ENCODE assay signal across 1 cellular context in genomic region chr20:36526521-36527011, GRCh38.
TF ChIP-seq lines count a peak whose summit lies in the region.

No MANE protein-coding gene starts in this region.

TF ChIP-seq in GM23338, 12 proteins besides CTCF, POLR2A, EP300 and RAD21 (continued from another document):
- TF ChIP-seq, protein P1, sequence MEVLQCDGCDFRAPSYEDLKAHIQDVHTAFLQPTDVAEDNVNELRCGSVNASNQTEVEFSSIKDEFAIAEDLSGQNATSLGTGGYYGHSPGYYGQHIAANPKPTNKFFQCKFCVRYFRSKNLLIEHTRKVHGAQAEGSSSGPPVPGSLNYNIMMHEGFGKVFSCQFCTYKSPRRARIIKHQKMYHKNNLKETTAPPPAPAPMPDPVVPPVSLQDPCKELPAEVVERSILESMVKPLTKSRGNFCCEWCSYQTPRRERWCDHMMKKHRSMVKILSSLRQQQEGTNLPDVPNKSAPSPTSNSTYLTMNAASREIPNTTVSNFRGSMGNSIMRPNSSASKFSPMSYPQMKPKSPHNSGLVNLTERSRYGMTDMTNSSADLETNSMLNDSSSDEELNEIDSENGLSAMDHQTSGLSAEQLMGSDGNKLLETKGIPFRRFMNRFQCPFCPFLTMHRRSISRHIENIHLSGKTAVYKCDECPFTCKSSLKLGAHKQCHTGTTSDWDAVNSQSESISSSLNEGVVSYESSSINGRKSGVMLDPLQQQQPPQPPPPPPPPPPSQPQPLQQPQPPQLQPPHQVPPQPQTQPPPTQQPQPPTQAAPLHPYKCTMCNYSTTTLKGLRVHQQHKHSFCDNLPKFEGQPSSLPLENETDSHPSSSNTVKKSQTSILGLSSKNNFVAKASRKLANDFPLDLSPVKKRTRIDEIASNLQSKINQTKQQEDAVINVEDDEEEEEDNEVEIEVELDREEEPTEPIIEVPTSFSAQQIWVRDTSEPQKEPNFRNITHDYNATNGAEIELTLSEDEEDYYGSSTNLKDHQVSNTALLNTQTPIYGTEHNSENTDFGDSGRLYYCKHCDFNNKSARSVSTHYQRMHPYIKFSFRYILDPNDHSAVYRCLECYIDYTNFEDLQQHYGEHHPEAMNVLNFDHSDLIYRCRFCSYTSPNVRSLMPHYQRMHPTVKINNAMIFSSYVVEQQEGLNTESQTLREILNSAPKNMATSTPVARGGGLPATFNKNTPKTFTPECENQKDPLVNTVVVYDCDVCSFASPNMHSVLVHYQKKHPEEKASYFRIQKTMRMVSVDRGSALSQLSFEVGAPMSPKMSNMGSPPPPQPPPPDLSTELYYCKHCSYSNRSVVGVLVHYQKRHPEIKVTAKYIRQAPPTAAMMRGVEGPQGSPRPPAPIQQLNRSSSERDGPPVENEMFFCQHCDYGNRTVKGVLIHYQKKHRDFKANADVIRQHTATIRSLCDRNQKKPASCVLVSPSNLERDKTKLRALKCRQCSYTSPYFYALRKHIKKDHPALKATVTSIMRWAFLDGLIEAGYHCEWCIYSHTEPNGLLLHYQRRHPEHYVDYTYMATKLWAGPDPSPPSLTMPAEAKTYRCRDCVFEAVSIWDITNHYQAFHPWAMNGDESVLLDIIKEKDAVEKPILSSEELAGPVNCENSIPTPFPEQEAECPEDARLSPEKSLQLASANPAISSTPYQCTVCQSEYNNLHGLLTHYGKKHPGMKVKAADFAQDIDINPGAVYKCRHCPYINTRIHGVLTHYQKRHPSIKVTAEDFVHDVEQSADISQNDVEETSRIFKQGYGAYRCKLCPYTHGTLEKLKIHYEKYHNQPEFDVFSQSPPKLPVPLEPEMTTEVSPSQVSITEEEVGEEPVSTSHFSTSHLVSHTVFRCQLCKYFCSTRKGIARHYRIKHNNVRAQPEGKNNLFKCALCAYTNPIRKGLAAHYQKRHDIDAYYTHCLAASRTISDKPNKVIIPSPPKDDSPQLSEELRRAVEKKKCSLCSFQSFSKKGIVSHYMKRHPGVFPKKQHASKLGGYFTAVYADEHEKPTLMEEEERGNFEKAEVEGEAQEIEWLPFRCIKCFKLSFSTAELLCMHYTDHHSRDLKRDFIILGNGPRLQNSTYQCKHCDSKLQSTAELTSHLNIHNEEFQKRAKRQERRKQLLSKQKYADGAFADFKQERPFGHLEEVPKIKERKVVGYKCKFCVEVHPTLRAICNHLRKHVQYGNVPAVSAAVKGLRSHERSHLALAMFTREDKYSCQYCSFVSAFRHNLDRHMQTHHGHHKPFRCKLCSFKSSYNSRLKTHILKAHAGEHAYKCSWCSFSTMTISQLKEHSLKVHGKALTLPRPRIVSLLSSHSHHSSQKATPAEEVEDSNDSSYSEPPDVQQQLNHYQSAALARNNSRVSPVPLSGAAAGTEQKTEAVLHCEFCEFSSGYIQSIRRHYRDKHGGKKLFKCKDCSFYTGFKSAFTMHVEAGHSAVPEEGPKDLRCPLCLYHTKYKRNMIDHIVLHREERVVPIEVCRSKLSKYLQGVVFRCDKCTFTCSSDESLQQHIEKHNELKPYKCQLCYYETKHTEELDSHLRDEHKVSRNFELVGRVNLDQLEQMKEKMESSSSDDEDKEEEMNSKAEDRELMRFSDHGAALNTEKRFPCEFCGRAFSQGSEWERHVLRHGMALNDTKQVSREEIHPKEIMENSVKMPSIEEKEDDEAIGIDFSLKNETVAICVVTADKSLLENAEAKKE (CRISPR knock-in tag; IDR thresholded peaks at IDR 0.05) = no peak
- TF ChIP-seq ZNF331 (CRISPR knock-in tag; IDR thresholded peaks at IDR 0.05; ENCODE audit: low read depth) (no peak), POLR2AphosphoS5 (IDR thresholded peaks at IDR 0.05; ENCODE audit: low read depth) (no peak)
TF ChIP-seq in GM23338: peak in this region for 0.
